In genomic region chr1:27725374-27726172, GRCh38 we compare ENCODE assay signal across 8 cellular contexts. TPM values are rescaled to one million over a fixed set of nuclear protein-coding genes. Genes with fewer than 3 reads are reported as not detected.
DNase-seq lines count a peak whose midpoint lies in the region; ATAC-seq and TF ChIP-seq lines count a peak whose summit lies in the region.

TSS of gene FAM76A (plus strand) at chr1:27725961. CDS start at chr1:27726081, 120 bp downstream.

- H3K27ac ChIP-seq in DND-41 (ENCODE audit: low read length) (peak within 1 kb of the TSS; percentile 72), KMS-11 (peak within 1 kb of the TSS; percentile 95), Panc1 (ENCODE audit: low read length) (peak within 1 kb of the TSS; percentile 90), muscle layer of colon (ENCODE audit: low read depth, low read length) (peak within 1 kb of the TSS; percentile 96)

- DNase-seq in DND-41 = peak; percentile 100
- DNase-seq in Panc1 (ENCODE audit: low read depth, low spot score) = peak; percentile 97
- DNase-seq in activated T-cell treated with anti-CD3 and anti-CD28 coated beads, Interleukin-2, amount 50 U/mL, for 48 hours = peak; percentile 100
- DNase-seq in stimulated activated CD8-positive, alpha-beta memory T cell treated with anti-CD3 and anti-CD28 coated beads, Interleukin-7, amount 100 ng/mL, for 24 hours (ENCODE audit: low read depth) = peak; percentile 98

- H3K9ac ChIP-seq in DND-41 (ENCODE audit: low read depth, low read length) (peak within 1 kb of the TSS; percentile 97), KMS-11 (peak within 1 kb of the TSS; percentile 92), muscle layer of colon (ENCODE audit: low read length) (peak within 1 kb of the TSS; percentile 76)

- no peaks in the 10 kb centered on the region for H3K9me3 ChIP-seq in DND-41 (ENCODE audit: insufficient read depth, low read length, severe bottlenecking)
- no peaks in the 10 kb centered on the region for H3K9me3 ChIP-seq in Panc1 (ENCODE audit: control insufficient read depth, insufficient read depth, low read depth, low read length)
- no peaks in the 10 kb centered on the region for H3K9me3 ChIP-seq in muscle layer of colon (ENCODE audit: low read length)

- H3K36me3 ChIP-seq in DND-41 (ENCODE audit: insufficient read depth, low read length) (peaks cover 14% of the 10 kb centered on the region), KMS-11 (ENCODE audit: insufficient read depth) (no peaks in the 10 kb centered on the region), Panc1 (ENCODE audit: control insufficient read depth, insufficient read depth, low read length) (no peaks in the 10 kb centered on the region; the same call in 1 of the 2 replicates), muscle layer of colon (ENCODE audit: insufficient read depth, low read length) (peaks cover 8% of the 10 kb centered on the region)

- ATAC-seq in DND-41 (ENCODE audit: insufficient read depth, low read depth) (peak; percentile 96), GM21737 (IDR thresholded peaks at IDR 0.05; ENCODE audit: unreplicated experiment) (peak; percentile 95), Panc1 (peak; percentile 97), esophagus mucosa (peak; percentile 98)

- no peaks in the 10 kb centered on the region for H4K20me1 ChIP-seq in DND-41 (ENCODE audit: insufficient read depth, low read length)
- no peaks in the 10 kb centered on the region for H4K20me1 ChIP-seq in KMS-11 (ENCODE audit: insufficient read depth)

- H3K27me3 ChIP-seq in DND-41 (ENCODE audit: insufficient read depth, low read length, poor library complexity) (no peaks in the 10 kb centered on the region), KMS-11 (ENCODE audit: insufficient read depth, low read depth) (no peaks in the 10 kb centered on the region), Panc1 (ENCODE audit: control insufficient read depth, insufficient read depth, low read length) (no peaks in the 10 kb centered on the region), muscle layer of colon (ENCODE audit: control insufficient read depth in 1 of 2, insufficient read depth in 2 of 2, low read length in 2 of 2) (no peaks in the 10 kb centered on the region)

- POLR2A ChIA-PET in Panc1 (lab: Charles Lee) = interaction anchor here (0.5 to 1.3 kb wide), 5 partner anchors 24 to 147 kb away, joined by 4 to 7 read pairs (median 4); partner anchors contain the start of genes PPP1R8, STX12 and THEMIS2

- TF ChIP-seq CTCF in DND-41 (IDR thresholded peaks at IDR 0.05; ENCODE audit: borderline replicate concordance, extremely low read depth, low read length, poor library complexity, severe bottlenecking) (peak; percentile 72), KMS-11 (conservative IDR thresholded peaks at IDR 0.05; ENCODE audit: low read depth, low read length) (peak; percentile 49), Panc1 (IDR thresholded peaks at IDR 0.05) (peak; percentile 84)

- H3K4me3 ChIP-seq in DND-41 (ENCODE audit: low read depth in 1 of 2, low read length in 2 of 2) (peak within 1 kb of the TSS; percentile 97 to 99), KMS-11 (IDR thresholded peaks at IDR 0.05; ENCODE audit: insufficient read depth, low read depth, low read length) (peak within 1 kb of the TSS; percentile 58), Panc1 (ENCODE audit: low read depth in 2 of 2, low read length in 2 of 2) (peak within 1 kb of the TSS; percentile 73 to 90), muscle layer of colon (ENCODE audit: low read depth in 1 of 2, low read length in 2 of 2) (peak within 1 kb of the TSS; percentile 75 to 88)

- BruUV-seq in Panc1 (replicated peaks; lab: Mats Ljungman, UMichigan) = no TSS peak

- H2AFZ ChIP-seq in DND-41 (ENCODE audit: low read depth, low read length) = peak within 1 kb of the TSS; percentile 94
- peak within 1 kb of the TSS; percentile 84 for H2AFZ ChIP-seq in KMS-11 (ENCODE audit: low read depth)

- H3K79me2 ChIP-seq in DND-41 (ENCODE audit: insufficient read depth, low read length) (peaks cover 18% of the 10 kb centered on the region), KMS-11 (ENCODE audit: insufficient read depth, low read depth) (no peaks in the 10 kb centered on the region)

- intact Hi-C loops in Panc1 (cut with micrococcal nuclease; ENCODE audit: unreplicated experiment) = loop anchor here (1.0 kb wide), 1 partner anchor 53 kb away; the partner anchor contains the start of gene IFI6

- in situ Hi-C loops in Panc1 (cut with HindIII; ENCODE audit: low pct_unique_long_range_greater_than_20kb, low sequenced_read_pairs) = no loop called here

- peaks cover 21% of the 10 kb centered on the region for H3K4me1 ChIP-seq in DND-41 (ENCODE audit: insufficient read depth, low read length)
- H3K4me1 ChIP-seq in KMS-11 (ENCODE audit: low read depth, poor library complexity, severe bottlenecking) = peaks cover 20% of the 10 kb centered on the region
- H3K4me1 ChIP-seq in Panc1 (ENCODE audit: control insufficient read depth, insufficient read depth, low read length) = peaks cover 11% of the 10 kb centered on the region; the same call in 1 of the 2 replicates
- peaks cover 25% of the 10 kb centered on the region for H3K4me1 ChIP-seq in muscle layer of colon (ENCODE audit: insufficient read depth, low read length)

- H3K4me2 ChIP-seq in DND-41 (ENCODE audit: insufficient read depth, low read length) = peak within 1 kb of the TSS; percentile 81
- peak within 1 kb of the TSS; percentile 99 for H3K4me2 ChIP-seq in KMS-11

- CTCF ChIA-PET in Panc1 (lab: Charles Lee) = interaction anchor here (0.6 to 1.7 kb wide), 10 partner anchors 16 to 509 kb away, joined by 3 to 11 read pairs (median 4); partner anchors contain the start of genes IFI6 and STX12

RNA-seq across cellular contexts. Expression of gene FAM76A, which starts in this region (rescaled TPM):
- total RNA-seq in Panc1 (2021; ENCODE audit: unreplicated experiment) = 15.4 TPM
- polyA plus RNA-seq in Panc1 (2012; ENCODE audit: insufficient read length) = 7.2 TPM
- total RNA-seq in esophagus mucosa = 11.8 TPM

Comparison
In these comparisons a context has a peak if more than half of its experiments do, and no peak if none do; other contexts are left out.
1. Peak in every context shown above with its lines: DNase-seq, ATAC-seq, H3K4me3 ChIP-seq and H3K27ac ChIP-seq.